7 cellular contexts compared by ENCODE assay signal in genomic region chr11:46363031-46363407, GRCh38.
DNase-seq lines count a peak whose midpoint lies in the region; ATAC-seq and TF ChIP-seq lines count a peak whose summit lies in the region.

No MANE protein-coding gene starts in this region.

- H3K27me3 ChIP-seq in HL-60 (ENCODE audit: insufficient read depth, poor library complexity, severe bottlenecking) (no peaks in the 10 kb centered on the region), neutrophil (no peaks in the 10 kb centered on the region)

- no peak for ATAC-seq in HG02798 (IDR thresholded peaks at IDR 0.05; ENCODE audit: poor library complexity, unreplicated experiment)

- no peak for TF ChIP-seq CTCF in HL-60 (IDR thresholded peaks at IDR 0.05; ENCODE audit: insufficient read depth, low read length)
- no peak for TF ChIP-seq CTCF in neutrophil (IDR thresholded peaks at IDR 0.05)

- peak overlapping the region; percentile 97 for H3K27ac ChIP-seq in HL-60 (replicated peaks)
- peak overlapping the region; percentile 88 for H3K27ac ChIP-seq in neutrophil

- H3K4me1 ChIP-seq in neutrophil (ENCODE audit: control insufficient read depth in 1 of 2, insufficient read depth in 1 of 2, low read depth in 1 of 2, low read length in 1 of 2) = peaks cover 64 to 80% of the 10 kb centered on the region in 2 experiments

- peak in 1 of 2 experiments; percentile 83 for DNase-seq in HL-60 (ENCODE audit: low read depth in 1 of 2, low spot score in 1 of 2)
- peak; percentile 39 for DNase-seq in T1000 (lab: John Stamatoyannopoulos, UW)
- DNase-seq in fibroblast of gingiva (ENCODE audit: low read depth) = peak; percentile 61
- DNase-seq in effector CD4-positive, alpha-beta T cell = no peak
- DNase-seq in OCI-M1 (lab: John Stamatoyannopoulos, UW) = no peak

- no peaks in the 10 kb centered on the region for H3K9me3 ChIP-seq in neutrophil

- H3K4me3 ChIP-seq in HL-60 (replicated peaks; ENCODE audit: insufficient read depth, low read length) = peak overlapping the region; percentile 59
- peak overlapping the region; percentile 58 to 69 for H3K4me3 ChIP-seq in neutrophil (ENCODE audit: low read depth in 1 of 2, low read length in 1 of 2)

- peaks cover 34% of the 10 kb centered on the region for H3K36me3 ChIP-seq in neutrophil

Comparison
In these comparisons a context has a peak if more than half of its experiments do, and no peak if none do; other contexts are left out.
1. DNase-seq: peak in T1000 (single experiment) and fibroblast of gingiva (single experiment); none in effector CD4-positive, alpha-beta T cell (single experiment) and OCI-M1 (single experiment).